ENCODE assay signal across 9 cellular contexts in the genomic region with DNA sequence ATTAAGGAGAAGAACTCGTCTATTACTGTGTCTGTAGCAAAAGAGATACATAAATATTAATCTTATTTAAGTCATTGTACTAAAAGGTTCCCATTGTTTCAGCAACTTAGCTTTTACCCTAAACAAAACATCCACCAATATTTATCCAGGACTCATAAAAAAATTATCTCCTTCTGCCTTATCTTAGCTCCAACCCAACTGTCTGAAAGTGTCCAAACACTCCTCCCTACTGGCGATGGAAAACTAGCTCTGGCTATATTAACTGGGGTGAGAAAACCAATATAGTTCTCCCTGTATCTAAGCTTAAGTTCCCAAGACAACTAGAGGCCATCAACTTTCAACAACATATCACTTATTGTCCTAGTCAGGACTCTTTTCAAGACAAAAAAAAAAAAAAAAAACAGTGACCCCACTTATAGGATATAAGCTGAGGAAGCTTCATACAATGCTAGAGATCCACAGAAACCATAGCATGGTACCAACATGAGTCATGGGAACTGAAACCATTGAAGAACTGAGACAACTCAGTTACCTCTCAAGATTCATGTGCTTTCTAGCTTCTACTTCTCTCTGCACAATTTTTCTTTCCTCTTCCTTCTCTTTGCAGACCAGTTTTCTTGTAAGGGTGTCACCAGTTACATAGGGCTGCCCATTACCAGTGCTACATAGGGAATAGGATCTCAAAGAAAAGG.
DNase-seq lines count a peak whose midpoint lies in the region; ATAC-seq and TF ChIP-seq lines count a peak whose summit lies in the region.
"Had no signal": no experiment of that assay in that cellular context is flagged by ENCODE, and none has a peak within 500 bp of the region (broad histone marks: within the 10 kb centered on the region; RNA-seq: fewer than 3 reads in every experiment).

No MANE protein-coding gene starts in this region.

- H3K4me3 Mint-ChIP-seq in chondrocyte (ENCODE audit: unreplicated experiment) = no peak overlapping the region
- H3K4me3 Mint-ChIP-seq in effector memory CD8-positive, alpha-beta T cell = no peak overlapping the region

- no peaks in the 10 kb centered on the region for H3K9me3 ChIP-seq in ascending aorta

- no peaks in the 10 kb centered on the region for H3K36me3 ChIP-seq in ascending aorta

- no peaks in the 10 kb centered on the region for H3K36me3 Mint-ChIP-seq in chondrocyte (ENCODE audit: low read depth)
- no peaks in the 10 kb centered on the region for H3K36me3 Mint-ChIP-seq in effector memory CD8-positive, alpha-beta T cell (ENCODE audit: insufficient read depth)

- no peak overlapping the region for H3K27ac Mint-ChIP-seq in chondrocyte (ENCODE audit: unreplicated experiment)
- no peak overlapping the region for H3K27ac Mint-ChIP-seq in effector memory CD8-positive, alpha-beta T cell

- intact Hi-C loops in ascending aorta (cut with DNase I) = no loop called here

- peaks cover 0 to 12% of the 10 kb centered on the region in 2 donors for H3K4me1 ChIP-seq in ascending aorta

- H3K27me3 ChIP-seq in ascending aorta = no peaks in the 10 kb centered on the region

- no peak for TF ChIP-seq CTCF in chondrocyte (IDR thresholded peaks at IDR 0.05)
- no peak for TF ChIP-seq CTCF in ascending aorta (IDR thresholded peaks at IDR 0.05)

- ATAC-seq in HG02970 (IDR thresholded peaks at IDR 0.05; ENCODE audit: low FRiP score, unreplicated experiment) = peak; percentile 83
- ATAC-seq in effector memory CD8-positive, alpha-beta T cell (replicated peaks) = no peak

- H3K4me1 Mint-ChIP-seq in chondrocyte (ENCODE audit: low read depth) = peaks cover 54% of the 10 kb centered on the region
- peaks cover 19 to 26% of the 10 kb centered on the region in 2 donors for H3K4me1 Mint-ChIP-seq in effector memory CD8-positive, alpha-beta T cell (ENCODE audit: low read depth in 2 of 2)

- H3K27me3 Mint-ChIP-seq in chondrocyte (ENCODE audit: low read depth) = no peaks in the 10 kb centered on the region
- no peaks in the 10 kb centered on the region for H3K27me3 Mint-ChIP-seq in effector memory CD8-positive, alpha-beta T cell

- H3K9me3 Mint-ChIP-seq in chondrocyte (ENCODE audit: low read depth) = peaks cover 3% of the 10 kb centered on the region
- H3K9me3 Mint-ChIP-seq in effector memory CD8-positive, alpha-beta T cell = no peaks in the 10 kb centered on the region

- DNase-seq in EL = peak; percentile 20
- peak; percentile 16 for DNase-seq in GM19238 (ENCODE audit: insufficient read length, low spot score)
- peak; percentile 38 for DNase-seq in OCI-M2 (lab: John Stamatoyannopoulos, UW; ENCODE audit: unreplicated experiment)
- DNase-seq in T-helper 9 cell = no peak
- DNase-seq in chondrocyte (ENCODE audit: low spot score) = no peak
- no peak for DNase-seq in ascending aorta (ENCODE audit: low spot score in 2 of 2)
- no peak for DNase-seq in effector memory CD8-positive, alpha-beta T cell

- H3K4me3 ChIP-seq in ascending aorta = no peak overlapping the region

- no peak overlapping the region for H3K27ac ChIP-seq in ascending aorta
- H3K27ac ChIP-seq: VCaP had no signal

Comparison
In these comparisons a context has a peak if more than half of its experiments do, and no peak if none do; other contexts are left out.
1. DNase-seq: peak in EL (single experiment), GM19238 (single experiment) and OCI-M2 (single experiment); none in T-helper 9 cell (single experiment), chondrocyte (single experiment), ascending aorta (0 of 2) and effector memory CD8-positive, alpha-beta T cell (0 of 3).